ENCODE assay signal across 20 cellular contexts in the genomic region with DNA sequence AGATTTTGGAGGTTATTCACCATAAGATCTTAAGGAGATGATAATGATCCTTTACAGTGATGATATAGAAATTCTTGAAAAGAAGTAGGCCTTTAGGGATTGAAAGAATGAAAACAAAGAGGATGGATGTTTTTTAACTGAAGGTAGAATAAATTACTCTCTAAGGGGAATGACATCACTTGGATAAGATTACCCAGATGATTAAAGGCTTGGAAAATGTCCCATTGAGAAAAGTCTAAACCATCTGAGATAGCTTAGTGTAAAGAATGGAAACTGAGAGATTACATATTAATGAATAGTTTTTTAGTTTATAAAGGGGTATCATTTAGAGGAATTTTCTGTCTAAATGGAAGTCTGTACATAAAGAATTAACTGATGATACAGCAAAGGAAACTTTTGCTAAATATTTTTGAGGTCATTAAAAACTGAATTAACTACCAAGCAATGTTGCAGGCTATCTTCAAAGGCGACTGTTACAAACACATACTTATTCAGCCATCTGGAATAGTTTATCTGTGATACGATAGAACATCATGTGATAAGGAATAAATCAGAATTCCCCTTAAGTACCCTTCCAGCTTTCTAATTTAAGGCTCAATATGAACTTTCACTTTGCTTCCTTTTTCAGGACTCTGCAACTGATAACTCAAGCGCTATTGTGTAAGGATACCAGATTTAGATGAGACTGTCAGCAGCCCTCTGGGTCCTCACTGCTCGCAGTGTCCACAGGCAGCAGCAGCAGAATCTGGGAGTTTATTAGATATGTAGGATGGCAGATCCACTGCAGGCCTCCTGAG.
DNase-seq lines count a peak whose midpoint lies in the region; ATAC-seq, FAIRE-seq and TF ChIP-seq lines count a peak whose summit lies in the region.
"Had no signal": no experiment of that assay in that cellular context is flagged by ENCODE, and none has a peak within 500 bp of the region (broad histone marks: within the 10 kb centered on the region; RNA-seq: fewer than 3 reads in every experiment).

No MANE protein-coding gene starts in this region.

- POLR2A ChIA-PET in A673 (lab: Charles Lee; ENCODE audit: low non-redundant PET), result no interaction called here

- no peak for TF ChIP-seq CTCF in A673 (conservative IDR thresholded peaks at IDR 0.05; ENCODE audit: low read depth, low read length)
- no peak for TF ChIP-seq CTCF in astrocyte of the spinal cord (IDR thresholded peaks at IDR 0.05; ENCODE audit: low read depth, low read length)
- no peak for TF ChIP-seq CTCF in left lung (IDR thresholded peaks at IDR 0.05)
- TF ChIP-seq CTCF in chondrocyte (IDR thresholded peaks at IDR 0.05), result no peak
- TF ChIP-seq CTCF in spleen (IDR thresholded peaks at IDR 0.05 in 8 of 11, conservative IDR thresholded peaks at IDR 0.05 in 3 of 11), result no peak

- H3K36me3 ChIP-seq in A673 (ENCODE audit: insufficient read depth, low read length, poor library complexity, severe bottlenecking) (no peaks in the 10 kb centered on the region), left lung (no peaks in the 10 kb centered on the region), spleen (no peaks in the 10 kb centered on the region)
- H3K36me3 ChIP-seq: tibial nerve had no signal

- H3K9me3 ChIP-seq in A673 (ENCODE audit: low read depth, low read length, poor library complexity, severe bottlenecking) (no peaks in the 10 kb centered on the region), left lung (no peaks in the 10 kb centered on the region), spleen (no peaks in the 10 kb centered on the region)
- H3K9me3 ChIP-seq: tibial nerve had no signal

- no peak overlapping the region for H3K4me3 Mint-ChIP-seq in chondrocyte (ENCODE audit: unreplicated experiment)
- H3K4me3 Mint-ChIP-seq: activated naive CD8-positive, alpha-beta T cell treated with anti-CD3 and anti-CD28 coated beads, Interleukin-2, amount 10 ng/mL, durations not matched to agents 7 days and 5 days; CD4-positive, alpha-beta T cell; IgD-negative memory B cell had no signal

- in situ Hi-C loops in astrocyte of the spinal cord (cut with HindIII; ENCODE audit: low sequenced_read_pairs), result no loop called here

- TF ChIP-seq POLR2A in H54 (IDR thresholded peaks at IDR 0.05; ENCODE audit: low read depth, low read length), result no peak
- TF ChIP-seq POLR2A in spleen (IDR thresholded peaks at IDR 0.05), result no peak

- H3K27ac Mint-ChIP-seq in chondrocyte (ENCODE audit: unreplicated experiment), result no peak overlapping the region
- H3K27ac Mint-ChIP-seq: activated naive CD8-positive, alpha-beta T cell treated with anti-CD3 and anti-CD28 coated beads, Interleukin-2, amount 10 ng/mL, durations not matched to agents 7 days and 5 days; CD4-positive, alpha-beta T cell; IgD-negative memory B cell had no signal

- 53 to 71% (median 60%) methylated on average over 4 of the region's 4 CpGs for WGBS in spleen, 5 donors

- H3K4me1 Mint-ChIP-seq in chondrocyte (ENCODE audit: low read depth), result no peaks in the 10 kb centered on the region
- H3K4me1 Mint-ChIP-seq: activated naive CD8-positive, alpha-beta T cell treated with anti-CD3 and anti-CD28 coated beads, Interleukin-2, amount 10 ng/mL, durations not matched to agents 7 days and 5 days; IgD-negative memory B cell had no signal

- H3K27me3 ChIP-seq in A673 (replicated peaks; ENCODE audit: insufficient read depth, low read depth, low read length, poor library complexity) (no peaks in the 10 kb centered on the region), left lung (no peaks in the 10 kb centered on the region), spleen (replicated peaks in 1 of 7) (no peaks in the 10 kb centered on the region)
- H3K27me3 ChIP-seq: tibial nerve had no signal

- ATAC-seq in left lung, result peak; percentile 22

- H3K27me3 Mint-ChIP-seq in chondrocyte (ENCODE audit: low read depth), result no peaks in the 10 kb centered on the region
- H3K27me3 Mint-ChIP-seq: activated naive CD8-positive, alpha-beta T cell treated with anti-CD3 and anti-CD28 coated beads, Interleukin-2, amount 10 ng/mL, durations not matched to agents 7 days and 5 days; CD4-positive, alpha-beta T cell; IgD-negative memory B cell had no signal

- H3K27ac ChIP-seq in A673 (ENCODE audit: low read depth, low read length, poor library complexity, severe bottlenecking) (no peak overlapping the region), left lung (no peak overlapping the region), spleen (no peak overlapping the region)
- H3K27ac ChIP-seq: tibial nerve had no signal

- FAIRE-seq in H54 (lab: Jason Lieb, UNC), result peak; percentile 86
- FAIRE-seq: H1 had no signal

- no peaks in the 10 kb centered on the region for H3K9me3 Mint-ChIP-seq in chondrocyte (ENCODE audit: low read depth)
- H3K9me3 Mint-ChIP-seq: IgD-negative memory B cell had no signal

- DNase-seq in A673 (ENCODE audit: low spot score), result peak; percentile 9
- no peak for DNase-seq in H54 (ENCODE audit: insufficient read length, low spot score)
- peak; percentile 29 for DNase-seq in astrocyte of the spinal cord (ENCODE audit: low read depth, low spot score)
- DNase-seq in left lung, result no peak
- DNase-seq in NCI-H82 treated with DMSO at 0.1 percent for 48 hours (lab: John Stamatoyannopoulos, UW; ENCODE audit: unreplicated experiment), result no peak
- DNase-seq in chondrocyte (ENCODE audit: low spot score), result no peak
- DNase-seq in NCI-H2196 treated with DMSO at 0.1 percent for 48 hours (lab: John Stamatoyannopoulos, UW; ENCODE audit: unreplicated experiment), result no peak
- DNase-seq in spleen, result no peak
- DNase-seq: activated naive CD8-positive, alpha-beta T cell treated with anti-CD3 and anti-CD28 coated beads, Interleukin-2, amount 10 ng/mL, durations not matched to agents 7 days and 5 days; caudate nucleus; CD4-positive, alpha-beta T cell; effector CD8-positive, alpha-beta T cell; NCI-H187 treated with DMSO at 0.1 percent for 48 hours; NCI-H510A treated with DMSO at 0.1 percent for 48 hours; SIG-M5; stimulated activated naive CD4-positive, alpha-beta T cell; T-helper 2 cell had no signal

- BruUV-seq in A673 (replicated peaks; lab: Mats Ljungman, UMichigan), result no TSS peak

- H3K4me3 ChIP-seq in A673 (ENCODE audit: low read depth, low read length, poor library complexity, severe bottlenecking) (no peak overlapping the region), astrocyte of the spinal cord (ENCODE audit: low read depth, low read length) (no peak overlapping the region), left lung (no peak overlapping the region), spleen (no peak overlapping the region)
- H3K4me3 ChIP-seq: tibial nerve had no signal

- CTCF ChIA-PET in A673 (lab: Charles Lee), result no interaction called here

- H3K36me3 Mint-ChIP-seq in chondrocyte (ENCODE audit: low read depth), result peaks cover under 1% of the 10 kb centered on the region
- H3K36me3 Mint-ChIP-seq: activated naive CD8-positive, alpha-beta T cell treated with anti-CD3 and anti-CD28 coated beads, Interleukin-2, amount 10 ng/mL, durations not matched to agents 7 days and 5 days had no signal

- no peaks in the 10 kb centered on the region for H3K4me1 ChIP-seq in A673 (ENCODE audit: insufficient read depth, low read length, poor library complexity, severe bottlenecking)
- H3K4me1 ChIP-seq in left lung, result no peaks in the 10 kb centered on the region
- H3K4me1 ChIP-seq in spleen, result no peaks in the 10 kb centered on the region
- H3K4me1 ChIP-seq: tibial nerve had no signal

- intact Hi-C loops in A673 (cut with micrococcal nuclease; ENCODE audit: unreplicated experiment) (no loop called here), left lung (cut with DNase I) (no loop called here), spleen (cut with DNase I; ENCODE audit: low total_unique reads) (no loop called here)

Comparison
In these comparisons a context has a peak if more than half of its experiments do, and no peak if none do; other contexts are left out.
1. DNase-seq: peak in A673 (single experiment) and astrocyte of the spinal cord (single experiment); none in H54 (single experiment), left lung (0 of 2), NCI-H82 treated with DMSO at 0.1 percent for 48 hours (single experiment), chondrocyte (single experiment), NCI-H2196 treated with DMSO at 0.1 percent for 48 hours (single experiment) and spleen (single experiment).